9 cellular contexts compared by ENCODE assay signal in genomic region chr7:129435414-129435829, GRCh38. TPM values are rescaled to one million over a fixed set of nuclear protein-coding genes. Genes with fewer than 3 reads are reported as not detected.
DNase-seq lines count a peak whose midpoint lies in the region; ATAC-seq and TF ChIP-seq lines count a peak whose summit lies in the region.
"Had no signal": no experiment of that assay in that cellular context is flagged by ENCODE, and none has a peak within 500 bp of the region (broad histone marks: within the 10 kb centered on the region; RNA-seq: fewer than 3 reads in every experiment).

No MANE protein-coding gene starts in this region.

- no peak for TF ChIP-seq CTCF in WTC11 (IDR thresholded peaks at IDR 0.05)
- no peak for TF ChIP-seq CTCF in fibroblast of villous mesenchyme (IDR thresholded peaks at IDR 0.05; ENCODE audit: insufficient read depth, low read depth, low read length)

- peaks cover 44% of the 10 kb centered on the region for H3K4me1 Mint-ChIP-seq in activated naive CD4-positive, alpha-beta T cell treated with anti-CD3 and anti-CD28 coated beads, Interleukin-2, amount 10 ng/mL, durations not matched to agents 7 days and 5 days
- H3K4me1 Mint-ChIP-seq in WTC11 = peaks cover 23% of the 10 kb centered on the region

- H3K4me3 ChIP-seq in fibroblast of villous mesenchyme (ENCODE audit: low read depth, low read length) = peak overlapping the region; percentile 86
- peak overlapping the region; percentile 80 to 89 (median 83) for H3K4me3 ChIP-seq in skeletal muscle tissue (ENCODE audit: low read length in 3 of 3)

- no peaks in the 10 kb centered on the region for H3K9me3 Mint-ChIP-seq in activated naive CD4-positive, alpha-beta T cell treated with anti-CD3 and anti-CD28 coated beads, Interleukin-2, amount 10 ng/mL, durations not matched to agents 7 days and 5 days
- no peaks in the 10 kb centered on the region for H3K9me3 Mint-ChIP-seq in WTC11

- H3K27me3 Mint-ChIP-seq in activated naive CD4-positive, alpha-beta T cell treated with anti-CD3 and anti-CD28 coated beads, Interleukin-2, amount 10 ng/mL, durations not matched to agents 7 days and 5 days = peaks cover 6% of the 10 kb centered on the region
- H3K27me3 Mint-ChIP-seq in WTC11 (ENCODE audit: low read depth) = peaks cover 31% of the 10 kb centered on the region

- H3K27me3 ChIP-seq in skeletal muscle tissue (ENCODE audit: control insufficient read depth in 3 of 3, insufficient read depth in 3 of 3, low read length in 3 of 3) = no peaks in the 10 kb centered on the region

- H3K4me3 Mint-ChIP-seq in activated naive CD4-positive, alpha-beta T cell treated with anti-CD3 and anti-CD28 coated beads, Interleukin-2, amount 10 ng/mL, durations not matched to agents 7 days and 5 days = peak overlapping the region; percentile 85
- peak overlapping the region; percentile 86 for H3K4me3 Mint-ChIP-seq in WTC11

- CTCF ChIA-PET in activated naive CD4-positive, alpha-beta T cell treated with anti-CD3 and anti-CD28 coated beads, Interleukin-2, amount 10 ng/mL, durations not matched to agents 7 days and 5 days (lab: Charles Lee) = interaction anchor here (1.3 to 1.4 kb wide), 3 partner anchors 33 to 68 kb away, joined by 3 to 5 read pairs (median 3); no protein-coding TSS in a partner anchor
- CTCF ChIA-PET in WTC11 (lab: Charles Lee) = interaction anchor here (0.8 to 2.8 kb wide), 12 partner anchors 35 to 390 kb away, joined by 3 to 36 read pairs (median 8); partner anchors contain the start of gene AHCYL2

- peaks cover 0 to 2% (median 0%) of the 10 kb centered on the region in 3 donors for H3K36me3 ChIP-seq in skeletal muscle tissue (ENCODE audit: control insufficient read depth in 3 of 3, insufficient read depth in 3 of 3, low read length in 3 of 3)

- peak overlapping the region; percentile 76 for H3K27ac Mint-ChIP-seq in activated naive CD4-positive, alpha-beta T cell treated with anti-CD3 and anti-CD28 coated beads, Interleukin-2, amount 10 ng/mL, durations not matched to agents 7 days and 5 days
- H3K27ac Mint-ChIP-seq in WTC11 = peak overlapping the region; percentile 36; the same call in 1 of the 2 replicates

- peaks cover 26 to 39% (median 26%) of the 10 kb centered on the region in 3 donors for H3K4me1 ChIP-seq in skeletal muscle tissue (ENCODE audit: control insufficient read depth in 3 of 3, insufficient read depth in 3 of 3, low read length in 3 of 3)

- POLR2A ChIA-PET in WTC11 (lab: Charles Lee) = no interaction called here

- no peaks in the 10 kb centered on the region for H3K9me3 ChIP-seq in skeletal muscle tissue (ENCODE audit: control insufficient read depth in 3 of 3, low read length in 3 of 3)

- H3K9ac ChIP-seq in skeletal muscle tissue (ENCODE audit: low read depth in 1 of 3, low read length in 3 of 3) = peak overlapping the region; percentile 85 to 91 (median 86)

- H3K27ac ChIP-seq in skeletal muscle tissue (ENCODE audit: low read depth, low read length) = peak overlapping the region; percentile 78

- H3K36me3 Mint-ChIP-seq in activated naive CD4-positive, alpha-beta T cell treated with anti-CD3 and anti-CD28 coated beads, Interleukin-2, amount 10 ng/mL, durations not matched to agents 7 days and 5 days = peaks cover 4% of the 10 kb centered on the region
- H3K36me3 Mint-ChIP-seq in WTC11 = no peaks in the 10 kb centered on the region; the same call in 1 of the 2 replicates

- ATAC-seq in WTC11 = no peak

- DNase-seq in activated naive CD4-positive, alpha-beta T cell treated with anti-CD3 and anti-CD28 coated beads, Interleukin-2, amount 10 ng/mL, durations not matched to agents 7 days and 5 days = no peak
- no peak for DNase-seq in activated naive CD4-positive, alpha-beta T cell treated with anti-CD3 and anti-CD28 coated beads, Interleukin-2, amount 50 U/mL, for 16 hours
- DNase-seq in WTC11 (ENCODE audit: low spot score) (no peak), fibroblast of villous mesenchyme (ENCODE audit: low read depth) (no peak), NOMO-1 treated with dmso at 0.1 percent for 144 hours (lab: John Stamatoyannopoulos, UW; ENCODE audit: unreplicated experiment) (no peak), NCI-H526 (lab: John Stamatoyannopoulos, UW) (no peak), 8988T (no peak)
- DNase-seq: amniotic stem cell had no signal

TF ChIP-seq in WTC11, 78 proteins besides CTCF, POLR2A, EP300 and RAD21 (continues in another document):
- TF ChIP-seq ZNF121 (CRISPR knock-in tag; IDR thresholded peaks at IDR 0.05) = no peak
- TF ChIP-seq ATF3 (CRISPR knock-in tag; conservative IDR thresholded peaks at IDR 0.05) = no peak
- TF ChIP-seq PRDM15 (CRISPR knock-in tag; IDR thresholded peaks at IDR 0.05) = no peak
- no peak for TF ChIP-seq ETV6 (CRISPR knock-in tag; IDR thresholded peaks at IDR 0.05)
- no peak for TF ChIP-seq SMAD4 (CRISPR knock-in tag; IDR thresholded peaks at IDR 0.05)
- TF ChIP-seq ZNF232 (CRISPR knock-in tag; IDR thresholded peaks at IDR 0.05) = no peak
- no peak for TF ChIP-seq ZNF532 (CRISPR knock-in tag; IDR thresholded peaks at IDR 0.05; ENCODE audit: borderline replicate concordance)
- TF ChIP-seq ATF6 (CRISPR knock-in tag; IDR thresholded peaks at IDR 0.05) = no peak

RNA-seq across cellular contexts. Expression of gene STRIP2, which starts 1.2 kb away (rescaled TPM):
- total RNA-seq in WTC11 (2021) = 6.5 to 7.7 TPM (median 7.6 TPM) in 3 replicates
- 2.9 and 3.0 TPM in 2 replicates for total RNA-seq in fibroblast of villous mesenchyme
- 5.2 TPM for total RNA-seq in skeletal muscle tissue
